1 cellular context compared by ENCODE assay signal in the genomic region with DNA sequence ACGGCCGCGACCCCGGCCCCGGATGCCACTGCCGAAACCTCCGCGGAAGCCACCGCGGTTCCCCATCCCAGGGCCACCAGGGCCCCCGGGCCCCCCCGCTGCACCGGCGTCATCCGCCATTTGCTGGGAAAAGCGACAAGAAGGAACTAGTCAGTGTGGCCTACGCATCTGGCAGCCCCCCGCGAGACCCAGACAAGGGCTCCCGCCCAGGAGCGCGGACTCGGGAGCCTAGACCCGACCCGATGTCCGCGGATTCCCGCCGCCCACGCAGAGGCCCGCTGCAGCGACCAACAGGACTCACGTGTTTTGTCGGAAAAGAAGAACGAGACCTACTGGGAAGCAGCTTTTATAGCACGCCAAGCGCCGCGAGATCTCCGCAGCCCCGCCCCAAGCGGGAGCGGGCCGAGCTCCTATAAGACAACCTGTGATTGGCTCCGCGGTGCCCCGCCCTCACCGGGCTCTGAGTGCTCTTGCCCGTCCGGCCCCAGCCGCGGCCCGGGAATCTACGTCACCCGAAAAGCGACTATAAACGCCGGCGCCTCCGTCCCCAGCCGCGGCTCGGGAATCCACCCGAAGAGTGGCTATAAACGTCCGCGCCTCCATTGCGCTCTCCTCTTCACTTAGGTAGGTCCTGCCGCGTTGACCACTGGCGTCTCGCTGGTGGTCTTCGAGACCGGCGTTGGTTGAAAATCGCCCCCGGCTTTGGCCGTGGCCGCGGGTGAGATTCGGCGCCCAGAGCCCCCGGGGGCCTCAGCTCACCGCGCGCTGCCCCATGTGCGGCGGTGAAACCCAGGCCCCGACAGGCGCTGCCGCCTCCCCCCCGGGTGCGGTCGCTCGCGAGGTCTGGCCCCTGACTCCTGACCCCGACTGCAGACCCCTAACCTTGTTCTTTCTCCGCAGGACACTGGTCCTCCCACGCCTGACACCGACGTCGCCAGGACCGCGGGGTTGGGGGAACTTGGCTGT.
TF ChIP-seq lines count a peak whose summit lies in the region.

A gene (minus strand): TSS at position 321 of the 966 bp plus-strand sequence. CDS start 201 bp downstream, at position 120.

TF ChIP-seq in HepG2, 621 proteins besides CTCF, POLR2A, EP300 and RAD21 (continued from another document and continues in another):
- TF ChIP-seq NR1H2 (CRISPR knock-in tag; IDR thresholded peaks at IDR 0.05; ENCODE audit: borderline replicate concordance, low read depth) (0 out of 2 replicates have a peak, but pooled peaks have one; percentile 19), ZNF615 (CRISPR knock-in tag; IDR thresholded peaks at IDR 0.05; ENCODE audit: borderline replicate concordance) (no peak), KDM2A (CRISPR knock-in tag; IDR thresholded peaks at IDR 0.05; ENCODE audit: borderline replicate concordance, low read depth) (peak; percentile 82), HNRNPH1 (optimal IDR thresholded peaks at IDR 0.05; ENCODE audit: low read depth, low read length) (no peak), STAT5B (CRISPR knock-in tag; IDR thresholded peaks at IDR 0.05) (no peak), ZZZ3 (CRISPR knock-in tag; IDR thresholded peaks at IDR 0.05; ENCODE audit: borderline replicate concordance) (peak; percentile 90; the same call in 1 of the 2 replicates), BCL6 (CRISPR knock-in tag; IDR thresholded peaks at IDR 0.05) (peak; percentile 48; the same call in 1 of the 2 replicates), ATAD3A (CRISPR knock-in tag; IDR thresholded peaks at IDR 0.05) (0 out of 2 replicates have a peak, but pooled peaks have one; percentile 22), ZBTB20 (CRISPR knock-in tag; IDR thresholded peaks at IDR 0.05; ENCODE audit: borderline replicate concordance, low read depth) (peak; percentile 61; the same call in 1 of the 2 replicates), ZNF674 (CRISPR knock-in tag; IDR thresholded peaks at IDR 0.05; ENCODE audit: low read depth) (peak; percentile 60; the same call in 1 of the 2 replicates), HNRNPUL1 (IDR thresholded peaks at IDR 0.05; ENCODE audit: low read depth, low read length) (no peak), ZNF343 (CRISPR knock-in tag; IDR thresholded peaks at IDR 0.05) (peak; percentile 79; the same call in 1 of the 2 replicates), CCAR2 (optimal IDR thresholded peaks at IDR 0.05; ENCODE audit: low read depth, low read length) (no peak), ZNF839 (CRISPR knock-in tag; IDR thresholded peaks at IDR 0.05; ENCODE audit: borderline replicate concordance) (no peak), ZNF17 (CRISPR knock-in tag; IDR thresholded peaks at IDR 0.05) (no peak), ZNF367 (CRISPR knock-in tag; IDR thresholded peaks at IDR 0.05; ENCODE audit: borderline replicate concordance) (no peak), ZNF562 (CRISPR knock-in tag; IDR thresholded peaks at IDR 0.05; ENCODE audit: borderline replicate concordance) (no peak), REPIN1 (CRISPR knock-in tag; IDR thresholded peaks at IDR 0.05; ENCODE audit: borderline replicate concordance, low read depth) (0 out of 2 replicates have a peak, but pooled peaks have one; percentile 28), SNAPC2 (CRISPR knock-in tag; IDR thresholded peaks at IDR 0.05) (0 out of 2 replicates have a peak, but pooled peaks have one; percentile 41), ZNF180 (CRISPR knock-in tag; IDR thresholded peaks at IDR 0.05; ENCODE audit: borderline replicate concordance, low read depth) (no peak)
- TF ChIP-seq, protein P1, sequence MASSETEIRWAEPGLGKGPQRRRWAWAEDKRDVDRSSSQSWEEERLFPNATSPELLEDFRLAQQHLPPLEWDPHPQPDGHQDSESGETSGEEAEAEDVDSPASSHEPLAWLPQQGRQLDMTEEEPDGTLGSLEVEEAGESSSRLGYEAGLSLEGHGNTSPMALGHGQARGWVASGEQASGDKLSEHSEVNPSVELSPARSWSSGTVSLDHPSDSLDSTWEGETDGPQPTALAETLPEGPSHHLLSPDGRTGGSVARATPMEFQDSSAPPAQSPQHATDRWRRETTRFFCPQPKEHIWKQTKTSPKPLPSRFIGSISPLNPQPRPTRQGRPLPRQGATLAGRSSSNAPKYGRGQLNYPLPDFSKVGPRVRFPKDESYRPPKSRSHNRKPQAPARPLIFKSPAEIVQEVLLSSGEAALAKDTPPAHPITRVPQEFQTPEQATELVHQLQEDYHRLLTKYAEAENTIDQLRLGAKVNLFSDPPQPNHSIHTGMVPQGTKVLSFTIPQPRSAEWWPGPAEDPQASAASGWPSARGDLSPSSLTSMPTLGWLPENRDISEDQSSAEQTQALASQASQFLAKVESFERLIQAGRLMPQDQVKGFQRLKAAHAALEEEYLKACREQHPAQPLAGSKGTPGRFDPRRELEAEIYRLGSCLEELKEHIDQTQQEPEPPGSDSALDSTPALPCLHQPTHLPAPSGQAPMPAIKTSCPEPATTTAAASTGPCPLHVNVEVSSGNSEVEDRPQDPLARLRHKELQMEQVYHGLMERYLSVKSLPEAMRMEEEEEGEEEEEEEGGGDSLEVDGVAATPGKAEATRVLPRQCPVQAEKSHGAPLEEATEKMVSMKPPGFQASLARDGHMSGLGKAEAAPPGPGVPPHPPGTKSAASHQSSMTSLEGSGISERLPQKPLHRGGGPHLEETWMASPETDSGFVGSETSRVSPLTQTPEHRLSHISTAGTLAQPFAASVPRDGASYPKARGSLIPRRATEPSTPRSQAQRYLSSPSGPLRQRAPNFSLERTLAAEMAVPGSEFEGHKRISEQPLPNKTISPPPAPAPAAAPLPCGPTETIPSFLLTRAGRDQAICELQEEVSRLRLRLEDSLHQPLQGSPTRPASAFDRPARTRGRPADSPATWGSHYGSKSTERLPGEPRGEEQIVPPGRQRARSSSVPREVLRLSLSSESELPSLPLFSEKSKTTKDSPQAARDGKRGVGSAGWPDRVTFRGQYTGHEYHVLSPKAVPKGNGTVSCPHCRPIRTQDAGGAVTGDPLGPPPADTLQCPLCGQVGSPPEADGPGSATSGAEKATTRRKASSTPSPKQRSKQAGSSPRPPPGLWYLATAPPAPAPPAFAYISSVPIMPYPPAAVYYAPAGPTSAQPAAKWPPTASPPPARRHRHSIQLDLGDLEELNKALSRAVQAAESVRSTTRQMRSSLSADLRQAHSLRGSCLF (CRISPR knock-in tag; IDR thresholded peaks at IDR 0.05; ENCODE audit: borderline replicate concordance), result no peak
- TF ChIP-seq, protein P2, sequence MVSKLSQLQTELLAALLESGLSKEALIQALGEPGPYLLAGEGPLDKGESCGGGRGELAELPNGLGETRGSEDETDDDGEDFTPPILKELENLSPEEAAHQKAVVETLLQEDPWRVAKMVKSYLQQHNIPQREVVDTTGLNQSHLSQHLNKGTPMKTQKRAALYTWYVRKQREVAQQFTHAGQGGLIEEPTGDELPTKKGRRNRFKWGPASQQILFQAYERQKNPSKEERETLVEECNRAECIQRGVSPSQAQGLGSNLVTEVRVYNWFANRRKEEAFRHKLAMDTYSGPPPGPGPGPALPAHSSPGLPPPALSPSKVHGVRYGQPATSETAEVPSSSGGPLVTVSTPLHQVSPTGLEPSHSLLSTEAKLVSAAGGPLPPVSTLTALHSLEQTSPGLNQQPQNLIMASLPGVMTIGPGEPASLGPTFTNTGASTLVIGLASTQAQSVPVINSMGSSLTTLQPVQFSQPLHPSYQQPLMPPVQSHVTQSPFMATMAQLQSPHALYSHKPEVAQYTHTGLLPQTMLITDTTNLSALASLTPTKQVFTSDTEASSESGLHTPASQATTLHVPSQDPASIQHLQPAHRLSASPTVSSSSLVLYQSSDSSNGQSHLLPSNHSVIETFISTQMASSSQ (IDR thresholded peaks at IDR 0.05; ENCODE audit: low read depth), result no peak
- TF ChIP-seq, protein P2 (CRISPR knock-in tag; IDR thresholded peaks at IDR 0.05; ENCODE audit: borderline replicate concordance), result peak; percentile 40; the same call in 1 of the 2 replicates
- TF ChIP-seq, protein P3, sequence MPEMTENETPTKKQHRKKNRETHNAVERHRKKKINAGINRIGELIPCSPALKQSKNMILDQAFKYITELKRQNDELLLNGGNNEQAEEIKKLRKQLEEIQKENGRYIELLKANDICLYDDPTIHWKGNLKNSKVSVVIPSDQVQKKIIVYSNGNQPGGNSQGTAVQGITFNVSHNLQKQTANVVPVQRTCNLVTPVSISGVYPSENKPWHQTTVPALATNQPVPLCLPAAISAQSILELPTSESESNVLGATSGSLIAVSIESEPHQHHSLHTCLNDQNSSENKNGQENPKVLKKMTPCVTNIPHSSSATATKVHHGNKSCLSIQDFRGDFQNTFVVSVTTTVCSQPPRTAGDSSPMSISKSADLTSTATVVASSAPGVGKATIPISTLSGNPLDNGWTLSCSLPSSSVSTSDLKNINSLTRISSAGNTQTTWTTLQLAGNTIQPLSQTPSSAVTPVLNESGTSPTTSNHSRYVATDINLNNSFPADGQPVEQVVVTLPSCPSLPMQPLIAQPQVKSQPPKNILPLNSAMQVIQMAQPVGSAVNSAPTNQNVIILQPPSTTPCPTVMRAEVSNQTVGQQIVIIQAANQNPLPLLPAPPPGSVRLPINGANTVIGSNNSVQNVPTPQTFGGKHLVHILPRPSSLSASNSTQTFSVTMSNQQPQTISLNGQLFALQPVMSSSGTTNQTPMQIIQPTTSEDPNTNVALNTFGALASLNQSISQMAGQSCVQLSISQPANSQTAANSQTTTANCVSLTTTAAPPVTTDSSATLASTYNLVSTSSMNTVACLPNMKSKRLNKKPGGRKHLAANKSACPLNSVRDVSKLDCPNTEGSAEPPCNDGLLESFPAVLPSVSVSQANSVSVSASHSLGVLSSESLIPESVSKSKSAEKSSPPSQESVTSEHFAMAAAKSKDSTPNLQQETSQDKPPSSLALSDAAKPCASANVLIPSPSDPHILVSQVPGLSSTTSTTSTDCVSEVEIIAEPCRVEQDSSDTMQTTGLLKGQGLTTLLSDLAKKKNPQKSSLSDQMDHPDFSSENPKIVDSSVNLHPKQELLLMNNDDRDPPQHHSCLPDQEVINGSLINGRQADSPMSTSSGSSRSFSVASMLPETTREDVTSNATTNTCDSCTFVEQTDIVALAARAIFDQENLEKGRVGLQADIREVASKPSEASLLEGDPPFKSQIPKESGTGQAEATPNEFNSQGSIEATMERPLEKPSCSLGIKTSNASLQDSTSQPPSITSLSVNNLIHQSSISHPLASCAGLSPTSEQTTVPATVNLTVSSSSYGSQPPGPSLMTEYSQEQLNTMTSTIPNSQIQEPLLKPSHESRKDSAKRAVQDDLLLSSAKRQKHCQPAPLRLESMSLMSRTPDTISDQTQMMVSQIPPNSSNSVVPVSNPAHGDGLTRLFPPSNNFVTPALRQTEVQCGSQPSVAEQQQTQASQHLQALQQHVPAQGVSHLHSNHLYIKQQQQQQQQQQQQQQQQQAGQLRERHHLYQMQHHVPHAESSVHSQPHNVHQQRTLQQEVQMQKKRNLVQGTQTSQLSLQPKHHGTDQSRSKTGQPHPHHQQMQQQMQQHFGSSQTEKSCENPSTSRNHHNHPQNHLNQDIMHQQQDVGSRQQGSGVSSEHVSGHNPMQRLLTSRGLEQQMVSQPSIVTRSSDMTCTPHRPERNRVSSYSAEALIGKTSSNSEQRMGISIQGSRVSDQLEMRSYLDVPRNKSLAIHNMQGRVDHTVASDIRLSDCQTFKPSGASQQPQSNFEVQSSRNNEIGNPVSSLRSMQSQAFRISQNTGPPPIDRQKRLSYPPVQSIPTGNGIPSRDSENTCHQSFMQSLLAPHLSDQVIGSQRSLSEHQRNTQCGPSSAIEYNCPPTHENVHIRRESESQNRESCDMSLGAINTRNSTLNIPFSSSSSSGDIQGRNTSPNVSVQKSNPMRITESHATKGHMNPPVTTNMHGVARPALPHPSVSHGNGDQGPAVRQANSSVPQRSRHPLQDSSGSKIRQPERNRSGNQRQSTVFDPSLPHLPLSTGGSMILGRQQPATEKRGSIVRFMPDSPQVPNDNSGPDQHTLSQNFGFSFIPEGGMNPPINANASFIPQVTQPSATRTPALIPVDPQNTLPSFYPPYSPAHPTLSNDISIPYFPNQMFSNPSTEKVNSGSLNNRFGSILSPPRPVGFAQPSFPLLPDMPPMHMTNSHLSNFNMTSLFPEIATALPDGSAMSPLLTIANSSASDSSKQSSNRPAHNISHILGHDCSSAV (CRISPR knock-in tag; IDR thresholded peaks at IDR 0.05; ENCODE audit: borderline replicate concordance), result 0 out of 2 replicates have a peak, but pooled peaks have one; percentile 27
- TF ChIP-seq, protein P4, sequence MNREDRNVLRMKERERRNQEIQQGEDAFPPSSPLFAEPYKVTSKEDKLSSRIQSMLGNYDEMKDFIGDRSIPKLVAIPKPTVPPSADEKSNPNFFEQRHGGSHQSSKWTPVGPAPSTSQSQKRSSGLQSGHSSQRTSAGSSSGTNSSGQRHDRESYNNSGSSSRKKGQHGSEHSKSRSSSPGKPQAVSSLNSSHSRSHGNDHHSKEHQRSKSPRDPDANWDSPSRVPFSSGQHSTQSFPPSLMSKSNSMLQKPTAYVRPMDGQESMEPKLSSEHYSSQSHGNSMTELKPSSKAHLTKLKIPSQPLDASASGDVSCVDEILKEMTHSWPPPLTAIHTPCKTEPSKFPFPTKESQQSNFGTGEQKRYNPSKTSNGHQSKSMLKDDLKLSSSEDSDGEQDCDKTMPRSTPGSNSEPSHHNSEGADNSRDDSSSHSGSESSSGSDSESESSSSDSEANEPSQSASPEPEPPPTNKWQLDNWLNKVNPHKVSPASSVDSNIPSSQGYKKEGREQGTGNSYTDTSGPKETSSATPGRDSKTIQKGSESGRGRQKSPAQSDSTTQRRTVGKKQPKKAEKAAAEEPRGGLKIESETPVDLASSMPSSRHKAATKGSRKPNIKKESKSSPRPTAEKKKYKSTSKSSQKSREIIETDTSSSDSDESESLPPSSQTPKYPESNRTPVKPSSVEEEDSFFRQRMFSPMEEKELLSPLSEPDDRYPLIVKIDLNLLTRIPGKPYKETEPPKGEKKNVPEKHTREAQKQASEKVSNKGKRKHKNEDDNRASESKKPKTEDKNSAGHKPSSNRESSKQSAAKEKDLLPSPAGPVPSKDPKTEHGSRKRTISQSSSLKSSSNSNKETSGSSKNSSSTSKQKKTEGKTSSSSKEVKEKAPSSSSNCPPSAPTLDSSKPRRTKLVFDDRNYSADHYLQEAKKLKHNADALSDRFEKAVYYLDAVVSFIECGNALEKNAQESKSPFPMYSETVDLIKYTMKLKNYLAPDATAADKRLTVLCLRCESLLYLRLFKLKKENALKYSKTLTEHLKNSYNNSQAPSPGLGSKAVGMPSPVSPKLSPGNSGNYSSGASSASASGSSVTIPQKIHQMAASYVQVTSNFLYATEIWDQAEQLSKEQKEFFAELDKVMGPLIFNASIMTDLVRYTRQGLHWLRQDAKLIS (CRISPR knock-in tag; IDR thresholded peaks at IDR 0.05), result peak; percentile 69; the same call in 1 of the 2 replicates
- TF ChIP-seq, protein P5, sequence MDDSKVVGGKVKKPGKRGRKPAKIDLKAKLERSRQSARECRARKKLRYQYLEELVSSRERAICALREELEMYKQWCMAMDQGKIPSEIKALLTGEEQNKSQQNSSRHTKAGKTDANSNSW (CRISPR knock-in tag; IDR thresholded peaks at IDR 0.05; ENCODE audit: borderline replicate concordance), result no peak; the same call in 1 of the 2 replicates
